ENCODE assay signal across 23 cellular contexts in genomic region chr17:32693135-32693897, GRCh38.
DNase-seq lines count a peak whose midpoint lies in the region; ATAC-seq lines count a peak whose summit lies in the region.
"Had no signal": no experiment of that assay in that cellular context is flagged by ENCODE, and none has a peak within 500 bp of the region (broad histone marks: within the 10 kb centered on the region; RNA-seq: fewer than 3 reads in every experiment).

No MANE protein-coding gene starts in this region.

- peak; percentile 23 for DNase-seq in NCI-H1436 (lab: John Stamatoyannopoulos, UW)
- DNase-seq in NCI-H1436 treated with DMSO at 0.1 percent for 48 hours (lab: John Stamatoyannopoulos, UW) = no peak
- peak; percentile 22 for DNase-seq in NCI-H2227 treated with DMSO at 0.1 percent for 48 hours (lab: John Stamatoyannopoulos, UW)
- peak in 12 of 61 donors; percentile 2 to 64 (median 12) for DNase-seq in caudate nucleus (lab: John Stamatoyannopoulos, UW)
- peak; percentile 39 for DNase-seq in putamen (ENCODE audit: low spot score)
- DNase-seq in OCI-M2 (lab: John Stamatoyannopoulos, UW; ENCODE audit: unreplicated experiment) = no peak
- DNase-seq: activated CD8-positive, alpha-beta T cell treated with anti-CD3 and anti-CD28 coated beads for 36 hours; activated effector memory CD4-positive, alpha-beta T cell treated with Interleukin-2 at 50 U/mL for 16 hours; CD4-positive, alpha-beta T cell; GM23248; islet precursor cell; Kasumi-1; left ventricle myocardium superior; naive B cell; NCI-H1930; NCI-H510A; RPMI8226; stimulated activated naive CD8-positive, alpha-beta T cell treated with anti-CD3 and anti-CD28 coated beads, Interleukin-15, amount 100 ng/mL, for 72 hours; tibial artery had no signal

- peak overlapping the region; percentile 21 for H3K27ac ChIP-seq in caudate nucleus (ENCODE audit: low read depth, low read length)
- H3K27ac ChIP-seq: GM23248, HL-60, SJSA1, tibial artery had no signal

- ATAC-seq in HG02840 (IDR thresholded peaks at IDR 0.05; ENCODE audit: low FRiP score, unreplicated experiment) (no peak), HG02642 (IDR thresholded peaks at IDR 0.05; ENCODE audit: poor library complexity, unreplicated experiment) (no peak)
- ATAC-seq: activated CD8-positive, alpha-beta T cell treated with anti-CD3 and anti-CD28 coated beads for 36 hours; left ventricle myocardium superior; stimulated activated naive CD8-positive, alpha-beta T cell treated with anti-CD3 and anti-CD28 coated beads, Interleukin-15, amount 100 ng/mL, for 72 hours had no signal

Comparison
In these comparisons a context has a peak if more than half of its experiments do, and no peak if none do; other contexts are left out.
1. DNase-seq: peak in NCI-H1436 (single experiment), NCI-H2227 treated with DMSO at 0.1 percent for 48 hours (single experiment) and putamen (single experiment); none in NCI-H1436 treated with DMSO at 0.1 percent for 48 hours (single experiment) and OCI-M2 (single experiment).